In the genomic region with DNA sequence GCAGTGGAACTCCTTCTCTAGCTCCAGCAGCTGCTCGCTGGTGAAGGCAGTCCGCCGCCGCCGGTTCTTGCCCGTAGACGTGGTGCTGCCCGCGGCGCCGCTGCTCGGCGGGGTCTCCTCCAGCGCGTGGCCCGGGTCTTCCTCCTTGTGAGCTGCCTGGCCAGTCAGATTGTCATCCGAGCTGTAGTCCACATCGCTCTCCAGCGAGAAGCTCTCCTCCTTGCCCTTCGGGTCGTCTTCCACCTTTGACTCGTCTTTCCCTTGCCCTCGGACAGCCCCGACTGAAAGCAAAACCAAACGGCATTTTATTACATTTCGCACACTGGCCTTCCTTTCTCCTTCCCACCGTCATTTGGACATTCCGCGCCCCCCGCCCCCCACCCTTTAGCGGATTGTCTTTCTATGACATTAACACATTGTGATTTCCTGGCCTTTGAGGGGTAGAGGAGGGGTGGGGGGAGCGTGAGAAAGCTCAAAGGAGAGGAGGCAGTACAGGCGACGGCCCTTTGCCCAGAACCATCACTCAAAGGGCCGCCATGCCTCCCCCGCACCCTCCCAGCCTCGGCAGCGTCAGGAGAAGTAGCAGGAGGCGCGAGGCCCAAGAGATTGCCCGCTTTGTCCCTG, we compare ENCODE assay signal across 10 cellular contexts. TPM values are rescaled to one million over a fixed set of nuclear protein-coding genes. Genes with fewer than 3 reads are reported as not detected.
DNase-seq lines count a peak whose midpoint lies in the region; ATAC-seq and TF ChIP-seq lines count a peak whose summit lies in the region.
"Had no signal": no experiment of that assay in that cellular context is flagged by ENCODE, and none has a peak within 500 bp of the region (broad histone marks: within the 10 kb centered on the region; RNA-seq: fewer than 3 reads in every experiment).

No MANE protein-coding gene starts in this region.

- H3K4me3 ChIP-seq in kidney epithelial cell (ENCODE audit: low read depth, low read length) (peak overlapping the region; percentile 4), gastroesophageal sphincter (peak overlapping the region in 1 of 2 donors; percentile 36)

- 0% methylated on average over 1 to 14 of the region's 41 CpGs for WGBS in gastroesophageal sphincter (ENCODE audit: low coverage in 1 of 2), 2 donors

- H3K9me3 ChIP-seq in gastroesophageal sphincter, result no peaks in the 10 kb centered on the region

- H3K4me3 Mint-ChIP-seq in activated CD8-positive, alpha-beta memory T cell treated with anti-CD3 and anti-CD28 coated beads, Interleukin-2, amount 10 ng/mL, durations not matched to agents 7 days and 5 days, result no peak overlapping the region
- no peak overlapping the region for H3K4me3 Mint-ChIP-seq in activated T-helper 1 cell treated with anti-CD3 and anti-CD28 coated beads, Interleukin-12 subunit alpha, Interleukin-12 subunit beta, Interleukin-2, Interleukin-4 antibody, amounts not matched to agents 30 ng/mL and 10 ng/mL and 1 ng/mL, durations not matched to agents 14 hours and 24 hours and 36 hours
- H3K4me3 Mint-ChIP-seq in stimulated activated naive CD8-positive, alpha-beta T cell treated with anti-CD3 and anti-CD28 coated beads, Interleukin-15, amount 100 ng/mL, for 72 hours, result peak overlapping the region; percentile 18 to 66

- peaks cover 68% of the 10 kb centered on the region for H3K27me3 Mint-ChIP-seq in activated CD8-positive, alpha-beta memory T cell treated with anti-CD3 and anti-CD28 coated beads, Interleukin-2, amount 10 ng/mL, durations not matched to agents 7 days and 5 days
- H3K27me3 Mint-ChIP-seq in activated T-helper 1 cell treated with anti-CD3 and anti-CD28 coated beads, Interleukin-12 subunit alpha, Interleukin-12 subunit beta, Interleukin-2, Interleukin-4 antibody, amounts not matched to agents 30 ng/mL and 10 ng/mL and 1 ng/mL, durations not matched to agents 14 hours and 24 hours and 36 hours (ENCODE audit: insufficient read depth), result peaks cover 60% of the 10 kb centered on the region
- peaks cover 89% of the 10 kb centered on the region for H3K27me3 Mint-ChIP-seq in stimulated activated naive CD8-positive, alpha-beta T cell treated with anti-CD3 and anti-CD28 coated beads, Interleukin-15, amount 100 ng/mL, for 72 hours

- TF ChIP-seq EP300 in gastroesophageal sphincter (IDR thresholded peaks at IDR 0.05), result no peak

- no peak for DNase-seq in activated CD8-positive, alpha-beta memory T cell treated with anti-CD3 and anti-CD28 coated beads, Interleukin-2, amount 10 ng/mL, durations not matched to agents 7 days and 5 days
- DNase-seq in activated CD8-positive, alpha-beta memory T cell treated with anti-CD3 and anti-CD28 coated beads for 24 hours, result no peak
- DNase-seq in activated T-helper 1 cell treated with anti-CD3 and anti-CD28 coated beads, Interleukin-12 subunit alpha, Interleukin-12 subunit beta, Interleukin-2, Interleukin-4 antibody, amounts not matched to agents 30 ng/mL and 10 ng/mL and 1 ng/mL, durations not matched to agents 14 hours and 24 hours and 36 hours (ENCODE audit: low spot score), result no peak
- DNase-seq in kidney epithelial cell (ENCODE audit: low read depth) (no peak), HuH-7 (ENCODE audit: low spot score) (no peak)
- no peak for DNase-seq in stimulated activated naive CD8-positive, alpha-beta T cell treated with anti-CD3 and anti-CD28 coated beads, Interleukin-15, amount 100 ng/mL, for 72 hours
- DNase-seq: activated naive CD4-positive, alpha-beta T cell treated with Interleukin-2 at 50 U/mL for 16 hours; OCI-M1 had no signal

- H3K36me3 ChIP-seq in kidney epithelial cell (ENCODE audit: control insufficient read depth, insufficient read depth, low read length) (no peaks in the 10 kb centered on the region), gastroesophageal sphincter (no peaks in the 10 kb centered on the region)

- peak overlapping the region; percentile 34 for H3K27ac Mint-ChIP-seq in activated CD8-positive, alpha-beta memory T cell treated with anti-CD3 and anti-CD28 coated beads, Interleukin-2, amount 10 ng/mL, durations not matched to agents 7 days and 5 days
- H3K27ac Mint-ChIP-seq in activated T-helper 1 cell treated with anti-CD3 and anti-CD28 coated beads, Interleukin-12 subunit alpha, Interleukin-12 subunit beta, Interleukin-2, Interleukin-4 antibody, amounts not matched to agents 30 ng/mL and 10 ng/mL and 1 ng/mL, durations not matched to agents 14 hours and 24 hours and 36 hours, result peak overlapping the region; percentile 31
- no peak overlapping the region for H3K27ac Mint-ChIP-seq in stimulated activated naive CD8-positive, alpha-beta T cell treated with anti-CD3 and anti-CD28 coated beads, Interleukin-15, amount 100 ng/mL, for 72 hours

- ATAC-seq in activated CD8-positive, alpha-beta memory T cell treated with anti-CD3 and anti-CD28 coated beads, Interleukin-2, amount 10 ng/mL, durations not matched to agents 7 days and 5 days, result no peak
- ATAC-seq in stimulated activated naive CD8-positive, alpha-beta T cell treated with anti-CD3 and anti-CD28 coated beads, Interleukin-15, amount 100 ng/mL, for 72 hours, result no peak
- ATAC-seq in HG03108 (IDR thresholded peaks at IDR 0.05; ENCODE audit: unreplicated experiment), result no peak
- ATAC-seq in gastroesophageal sphincter, result no peak

- no peak overlapping the region for H3K27ac ChIP-seq in gastroesophageal sphincter

- intact Hi-C loops in activated T-helper 1 cell treated with anti-CD3 and anti-CD28 coated beads, Interleukin-12 subunit alpha, Interleukin-12 subunit beta, Interleukin-2, Interleukin-4 antibody, amounts not matched to agents 30 ng/mL and 10 ng/mL and 1 ng/mL, durations not matched to agents 14 hours and 24 hours and 36 hours (cut with micrococcal nuclease), result no loop called here

- H3K4me1 ChIP-seq in gastroesophageal sphincter, result peaks cover 0 to 64% (median 50%) of the 10 kb centered on the region in 3 donors

- peaks cover 84% of the 10 kb centered on the region for H3K27me3 ChIP-seq in kidney epithelial cell (ENCODE audit: control insufficient read depth, insufficient read depth, low read length)
- H3K27me3 ChIP-seq in gastroesophageal sphincter, result peaks cover 100% of the 10 kb centered on the region

- H3K4me1 Mint-ChIP-seq in activated CD8-positive, alpha-beta memory T cell treated with anti-CD3 and anti-CD28 coated beads, Interleukin-2, amount 10 ng/mL, durations not matched to agents 7 days and 5 days, result no peaks in the 10 kb centered on the region
- H3K4me1 Mint-ChIP-seq in activated T-helper 1 cell treated with anti-CD3 and anti-CD28 coated beads, Interleukin-12 subunit alpha, Interleukin-12 subunit beta, Interleukin-2, Interleukin-4 antibody, amounts not matched to agents 30 ng/mL and 10 ng/mL and 1 ng/mL, durations not matched to agents 14 hours and 24 hours and 36 hours (ENCODE audit: low read depth), result peaks cover 6% of the 10 kb centered on the region
- peaks cover 17% of the 10 kb centered on the region for H3K4me1 Mint-ChIP-seq in stimulated activated naive CD8-positive, alpha-beta T cell treated with anti-CD3 and anti-CD28 coated beads, Interleukin-15, amount 100 ng/mL, for 72 hours

- CTCF ChIA-PET in activated CD8-positive, alpha-beta memory T cell treated with anti-CD3 and anti-CD28 coated beads, Interleukin-2, amount 10 ng/mL, durations not matched to agents 7 days and 5 days (lab: Charles Lee), result interaction anchor here (1.1 kb wide), 1 partner anchor 14 kb away, joined by 3 read pairs; no protein-coding TSS in a partner anchor

- peaks cover 5% of the 10 kb centered on the region for H3K36me3 Mint-ChIP-seq in activated CD8-positive, alpha-beta memory T cell treated with anti-CD3 and anti-CD28 coated beads, Interleukin-2, amount 10 ng/mL, durations not matched to agents 7 days and 5 days
- H3K36me3 Mint-ChIP-seq in activated T-helper 1 cell treated with anti-CD3 and anti-CD28 coated beads, Interleukin-12 subunit alpha, Interleukin-12 subunit beta, Interleukin-2, Interleukin-4 antibody, amounts not matched to agents 30 ng/mL and 10 ng/mL and 1 ng/mL, durations not matched to agents 14 hours and 24 hours and 36 hours (ENCODE audit: low read depth), result no peaks in the 10 kb centered on the region

- TF ChIP-seq POLR2A in gastroesophageal sphincter (IDR thresholded peaks at IDR 0.05), result no peak

- no peaks in the 10 kb centered on the region for H3K9me3 Mint-ChIP-seq in activated CD8-positive, alpha-beta memory T cell treated with anti-CD3 and anti-CD28 coated beads, Interleukin-2, amount 10 ng/mL, durations not matched to agents 7 days and 5 days (ENCODE audit: low read depth)
- no peaks in the 10 kb centered on the region for H3K9me3 Mint-ChIP-seq in activated T-helper 1 cell treated with anti-CD3 and anti-CD28 coated beads, Interleukin-12 subunit alpha, Interleukin-12 subunit beta, Interleukin-2, Interleukin-4 antibody, amounts not matched to agents 30 ng/mL and 10 ng/mL and 1 ng/mL, durations not matched to agents 14 hours and 24 hours and 36 hours
- H3K9me3 Mint-ChIP-seq in stimulated activated naive CD8-positive, alpha-beta T cell treated with anti-CD3 and anti-CD28 coated beads, Interleukin-15, amount 100 ng/mL, for 72 hours, result no peaks in the 10 kb centered on the region

- no peak for TF ChIP-seq CTCF in kidney epithelial cell (IDR thresholded peaks at IDR 0.05; ENCODE audit: insufficient read depth, low read length, poor library complexity, severe bottlenecking)
- no peak for TF ChIP-seq CTCF in gastroesophageal sphincter (IDR thresholded peaks at IDR 0.05)

RNA-seq across cellular contexts. Expression of gene GBX2, which starts 1.9 kb away (rescaled TPM):
- total RNA-seq in activated CD8-positive, alpha-beta memory T cell treated with anti-CD3 and anti-CD28 coated beads, Interleukin-2, amount 10 ng/mL, durations not matched to agents 7 days and 5 days, result not detected
- total RNA-seq in activated T-helper 1 cell treated with anti-CD3 and anti-CD28 coated beads, Interleukin-12 subunit alpha, Interleukin-12 subunit beta, Interleukin-2, Interleukin-4 antibody, amounts not matched to agents 30 ng/mL and 10 ng/mL and 1 ng/mL, durations not matched to agents 14 hours and 24 hours and 36 hours, result not detected in 2 replicates
- total RNA-seq in kidney epithelial cell, result 0.84 and 3.0 TPM in 2 replicates
- total RNA-seq in gastroesophageal sphincter, result not detected

Comparison
In these comparisons a context has a peak if more than half of its experiments do, and no peak if none do; other contexts are left out.
1. H3K27ac Mint-ChIP-seq: peak in activated CD8-positive, alpha-beta memory T cell treated with anti-CD3 and anti-CD28 coated beads, Interleukin-2, amount 10 ng/mL, durations not matched to agents 7 days and 5 days (single experiment) and activated T-helper 1 cell treated with anti-CD3 and anti-CD28 coated beads, Interleukin-12 subunit alpha, Interleukin-12 subunit beta, Interleukin-2, Interleukin-4 antibody, amounts not matched to agents 30 ng/mL and 10 ng/mL and 1 ng/mL, durations not matched to agents 14 hours and 24 hours and 36 hours (single experiment); none in stimulated activated naive CD8-positive, alpha-beta T cell treated with anti-CD3 and anti-CD28 coated beads, Interleukin-15, amount 100 ng/mL, for 72 hours (0 of 2).
2. H3K4me3 Mint-ChIP-seq: peak in stimulated activated naive CD8-positive, alpha-beta T cell treated with anti-CD3 and anti-CD28 coated beads, Interleukin-15, amount 100 ng/mL, for 72 hours (2 of 2); none in activated CD8-positive, alpha-beta memory T cell treated with anti-CD3 and anti-CD28 coated beads, Interleukin-2, amount 10 ng/mL, durations not matched to agents 7 days and 5 days (single experiment) and activated T-helper 1 cell treated with anti-CD3 and anti-CD28 coated beads, Interleukin-12 subunit alpha, Interleukin-12 subunit beta, Interleukin-2, Interleukin-4 antibody, amounts not matched to agents 30 ng/mL and 10 ng/mL and 1 ng/mL, durations not matched to agents 14 hours and 24 hours and 36 hours (single experiment).